ENCODE assay signal across 1 cellular context in the genomic region with DNA sequence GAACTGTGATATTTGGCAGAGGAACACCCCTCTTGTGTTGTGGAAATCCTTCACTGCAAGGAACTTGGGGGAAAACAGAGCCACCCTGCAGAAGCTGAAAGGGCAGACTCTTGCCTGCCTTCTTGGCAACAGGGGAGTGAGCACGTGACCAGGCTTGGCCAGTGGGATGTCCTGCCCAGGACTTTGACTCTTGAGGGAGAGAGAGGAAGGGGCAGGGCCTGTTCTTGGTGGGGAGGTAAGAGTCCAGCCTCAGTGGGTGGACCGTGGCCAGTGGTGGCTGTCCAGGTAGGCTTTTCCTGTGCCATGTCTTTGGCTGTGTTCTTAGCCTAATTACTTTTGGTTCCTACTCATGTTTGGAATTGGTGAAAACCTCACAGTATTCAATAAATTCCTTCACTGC.
TF ChIP-seq lines count a peak whose summit lies in the region.

No MANE protein-coding gene starts in this region.

TF ChIP-seq in HepG2, 621 proteins besides CTCF, POLR2A, EP300 and RAD21 (continued from another document):
- TF ChIP-seq ZNF138 (CRISPR knock-in tag; IDR thresholded peaks at IDR 0.05; ENCODE audit: low read depth) (no peak), ZFX (CRISPR knock-in tag; IDR thresholded peaks at IDR 0.05; ENCODE audit: low read depth) (no peak), HHEX (CRISPR knock-in tag; IDR thresholded peaks at IDR 0.05) (no peak), HNF4A (CRISPR knock-in tag; IDR thresholded peaks at IDR 0.05) (peak; percentile 80)
- TF ChIP-seq, protein P1, sequence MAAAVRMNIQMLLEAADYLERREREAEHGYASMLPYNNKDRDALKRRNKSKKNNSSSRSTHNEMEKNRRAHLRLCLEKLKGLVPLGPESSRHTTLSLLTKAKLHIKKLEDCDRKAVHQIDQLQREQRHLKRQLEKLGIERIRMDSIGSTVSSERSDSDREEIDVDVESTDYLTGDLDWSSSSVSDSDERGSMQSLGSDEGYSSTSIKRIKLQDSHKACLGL (CRISPR knock-in tag; IDR thresholded peaks at IDR 0.05) = no peak
